15 cellular contexts compared by ENCODE assay signal in the genomic region with DNA sequence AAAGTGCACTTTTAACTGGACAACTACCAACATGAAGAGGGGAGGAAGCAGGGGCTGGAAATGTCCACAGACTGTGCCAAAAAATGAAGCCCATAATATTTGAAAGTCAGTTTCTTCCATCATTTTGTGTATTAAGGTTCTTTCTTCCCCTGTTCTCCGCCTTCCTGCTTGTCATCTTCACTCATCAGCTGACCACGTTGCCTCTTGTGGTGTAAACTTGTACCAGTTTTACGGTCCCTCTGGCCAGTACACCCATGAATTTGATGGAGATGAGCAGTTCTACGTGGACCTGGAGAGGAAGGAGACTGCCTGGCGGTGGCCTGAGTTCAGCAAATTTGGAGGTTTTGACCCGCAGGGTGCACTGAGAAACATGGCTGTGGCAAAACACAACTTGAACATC. TPM values are rescaled to one million over a fixed set of nuclear protein-coding genes. Genes with fewer than 3 reads are reported as not detected.
DNase-seq lines count a peak whose midpoint lies in the region; ATAC-seq and TF ChIP-seq lines count a peak whose summit lies in the region.
"Had no signal": no experiment of that assay in that cellular context is flagged by ENCODE, and none has a peak within 500 bp of the region (broad histone marks: within the 10 kb centered on the region; RNA-seq: fewer than 3 reads in every experiment).

No MANE protein-coding gene starts in this region.

- no peak for TF ChIP-seq CTCF in activated B cell treated with CpG ODN at 0.5 μM for 24 hours (IDR thresholded peaks at IDR 0.05)

- H3K4me3 Mint-ChIP-seq in stimulated activated naive CD8-positive, alpha-beta T cell treated with anti-CD3 and anti-CD28 coated beads, Interleukin-15, Interleukin-2, amounts not matched to agents 100 ng/mL and 50 ng/mL, for 24 hours: peak overlapping the region; percentile 40
- H3K4me3 Mint-ChIP-seq in stimulated activated naive CD8-positive, alpha-beta T cell treated with anti-CD3 and anti-CD28 coated beads, Interleukin-15, amount 100 ng/mL, for 72 hours: no peak overlapping the region
- H3K4me3 Mint-ChIP-seq in activated B cell treated with CpG ODN at 0.5 μM for 24 hours: peak overlapping the region; percentile 100
- peak overlapping the region; percentile 81 for H3K4me3 Mint-ChIP-seq in memory B cell
- H3K4me3 Mint-ChIP-seq: H9 had no signal

- peaks cover 3% of the 10 kb centered on the region for H3K27me3 Mint-ChIP-seq in stimulated activated naive CD8-positive, alpha-beta T cell treated with anti-CD3 and anti-CD28 coated beads, Interleukin-15, Interleukin-2, amounts not matched to agents 100 ng/mL and 50 ng/mL, for 24 hours
- H3K27me3 Mint-ChIP-seq in stimulated activated naive CD8-positive, alpha-beta T cell treated with anti-CD3 and anti-CD28 coated beads, Interleukin-15, amount 100 ng/mL, for 72 hours: peaks cover 11% of the 10 kb centered on the region
- H3K27me3 Mint-ChIP-seq in activated B cell treated with CpG ODN at 0.5 μM for 24 hours (no peaks in the 10 kb centered on the region), memory B cell (no peaks in the 10 kb centered on the region)
- H3K27me3 Mint-ChIP-seq: CD4-positive, CD25-positive, alpha-beta regulatory T cell had no signal

- peaks cover 40% of the 10 kb centered on the region for H3K4me1 Mint-ChIP-seq in stimulated activated naive CD8-positive, alpha-beta T cell treated with anti-CD3 and anti-CD28 coated beads, Interleukin-15, Interleukin-2, amounts not matched to agents 100 ng/mL and 50 ng/mL, for 24 hours (ENCODE audit: low read depth)
- peaks cover 24% of the 10 kb centered on the region for H3K4me1 Mint-ChIP-seq in stimulated activated naive CD8-positive, alpha-beta T cell treated with anti-CD3 and anti-CD28 coated beads, Interleukin-15, amount 100 ng/mL, for 72 hours
- H3K4me1 Mint-ChIP-seq in activated B cell treated with CpG ODN at 0.5 μM for 24 hours (peaks cover 67% of the 10 kb centered on the region), memory B cell (peaks cover 65% of the 10 kb centered on the region)

- no peak for ATAC-seq in stimulated activated naive CD8-positive, alpha-beta T cell treated with anti-CD3 and anti-CD28 coated beads, Interleukin-15, amount 100 ng/mL, for 72 hours
- no peak for ATAC-seq in activated B cell treated with CpG ODN at 0.5 μM for 24 hours (ENCODE audit: low read depth)
- ATAC-seq in memory B cell (ENCODE audit: low read depth): no peak
- no peak for ATAC-seq in GM18502 (IDR thresholded peaks at IDR 0.05; ENCODE audit: poor library complexity, unreplicated experiment)
- no peak for ATAC-seq in GM21515 (IDR thresholded peaks at IDR 0.05; ENCODE audit: unreplicated experiment)
- ATAC-seq in HG02840 (IDR thresholded peaks at IDR 0.05; ENCODE audit: low FRiP score, unreplicated experiment): no peak
- ATAC-seq: HepG2 had no signal

- no peaks in the 10 kb centered on the region for H3K9me3 Mint-ChIP-seq in stimulated activated naive CD8-positive, alpha-beta T cell treated with anti-CD3 and anti-CD28 coated beads, Interleukin-15, Interleukin-2, amounts not matched to agents 100 ng/mL and 50 ng/mL, for 24 hours
- no peaks in the 10 kb centered on the region for H3K9me3 Mint-ChIP-seq in stimulated activated naive CD8-positive, alpha-beta T cell treated with anti-CD3 and anti-CD28 coated beads, Interleukin-15, amount 100 ng/mL, for 72 hours
- H3K9me3 Mint-ChIP-seq in activated B cell treated with CpG ODN at 0.5 μM for 24 hours: no peaks in the 10 kb centered on the region
- H3K9me3 Mint-ChIP-seq in memory B cell: no peaks in the 10 kb centered on the region
- H3K9me3 Mint-ChIP-seq: CD4-positive, CD25-positive, alpha-beta regulatory T cell; H9 had no signal

- H3K36me3 Mint-ChIP-seq in stimulated activated naive CD8-positive, alpha-beta T cell treated with anti-CD3 and anti-CD28 coated beads, Interleukin-15, Interleukin-2, amounts not matched to agents 100 ng/mL and 50 ng/mL, for 24 hours (ENCODE audit: low read depth): peaks cover 20% of the 10 kb centered on the region
- H3K36me3 Mint-ChIP-seq in activated B cell treated with CpG ODN at 0.5 μM for 24 hours (ENCODE audit: low read depth) (peaks cover 76% of the 10 kb centered on the region), memory B cell (peaks cover 66% of the 10 kb centered on the region)

- intact Hi-C loops in activated B cell treated with CpG ODN at 0.5 μM for 24 hours (cut with micrococcal nuclease): no loop called here

- POLR2A ChIA-PET in activated B cell treated with CpG ODN at 0.5 μM for 24 hours (lab: Charles Lee): interaction anchor here (1.1 to 15.2 kb wide), 11 partner anchors 11 to 202 kb away, joined by 3 to 360 read pairs (median 10); a partner anchor contains a TSS

- no peak overlapping the region for H3K27ac Mint-ChIP-seq in stimulated activated naive CD8-positive, alpha-beta T cell treated with anti-CD3 and anti-CD28 coated beads, Interleukin-15, Interleukin-2, amounts not matched to agents 100 ng/mL and 50 ng/mL, for 24 hours
- H3K27ac Mint-ChIP-seq in stimulated activated naive CD8-positive, alpha-beta T cell treated with anti-CD3 and anti-CD28 coated beads, Interleukin-15, amount 100 ng/mL, for 72 hours: no peak overlapping the region
- H3K27ac Mint-ChIP-seq in activated B cell treated with CpG ODN at 0.5 μM for 24 hours: peak overlapping the region; percentile 100
- H3K27ac Mint-ChIP-seq in memory B cell: peak overlapping the region; percentile 99
- H3K27ac Mint-ChIP-seq: H9 had no signal

- CTCF ChIA-PET in activated B cell treated with CpG ODN at 0.5 μM for 24 hours (lab: Charles Lee): no interaction called here

- DNase-seq in stimulated activated naive CD8-positive, alpha-beta T cell treated with anti-CD3 and anti-CD28 coated beads, Interleukin-15, amount 100 ng/mL, for 72 hours: no peak
- DNase-seq in activated B cell treated with CpG ODN at 0.5 μM for 24 hours: no peak
- no peak for DNase-seq in memory B cell (ENCODE audit: low spot score in 2 of 2)
- DNase-seq: 8988T; AML-193; Calu3; CD4-positive, CD25-positive, alpha-beta regulatory T cell; DMS 273 treated with DMSO at 0.1 percent for 48 hours; GOT3; H9 had no signal

RNA-seq across cellular contexts. Expression of a gene that starts 3.9 kb away (rescaled TPM):
- 628 and 664 TPM in 2 replicates for total RNA-seq in activated B cell treated with CpG ODN at 0.5 μM for 24 hours
- total RNA-seq: HepG2 had no signal

RNA-seq across cellular contexts. Expression of a gene that starts 25.3 kb away (rescaled TPM):
- total RNA-seq in activated B cell treated with CpG ODN at 0.5 μM for 24 hours: 262 and 310 TPM in 2 replicates
- total RNA-seq: HepG2 had no signal

RNA-seq across cellular contexts. Expression of a gene that starts 51.5 kb away (rescaled TPM):
- 621 and 630 TPM in 2 replicates for total RNA-seq in activated B cell treated with CpG ODN at 0.5 μM for 24 hours

Comparison
In these comparisons a context has a peak if more than half of its experiments do, and no peak if none do; other contexts are left out.
1. H3K4me3 Mint-ChIP-seq: peak in stimulated activated naive CD8-positive, alpha-beta T cell treated with anti-CD3 and anti-CD28 coated beads, Interleukin-15, Interleukin-2, amounts not matched to agents 100 ng/mL and 50 ng/mL, for 24 hours (single experiment), activated B cell treated with CpG ODN at 0.5 μM for 24 hours (single experiment) and memory B cell (single experiment); none in stimulated activated naive CD8-positive, alpha-beta T cell treated with anti-CD3 and anti-CD28 coated beads, Interleukin-15, amount 100 ng/mL, for 72 hours (0 of 2).
2. H3K27ac Mint-ChIP-seq: peak in activated B cell treated with CpG ODN at 0.5 μM for 24 hours (single experiment) and memory B cell (single experiment); none in stimulated activated naive CD8-positive, alpha-beta T cell treated with anti-CD3 and anti-CD28 coated beads, Interleukin-15, Interleukin-2, amounts not matched to agents 100 ng/mL and 50 ng/mL, for 24 hours (single experiment) and stimulated activated naive CD8-positive, alpha-beta T cell treated with anti-CD3 and anti-CD28 coated beads, Interleukin-15, amount 100 ng/mL, for 72 hours (0 of 2).